ENCODE assay signal across 16 cellular contexts in genomic region chr2:85063981-85064599, GRCh38.
"Had no signal": no experiment of that assay in that cellular context is flagged by ENCODE, and none has a peak within 500 bp of the region (broad histone marks: within the 10 kb centered on the region; RNA-seq: fewer than 3 reads in every experiment).

No MANE protein-coding gene starts in this region.

- H3K27ac Mint-ChIP-seq: naive thymus-derived CD8-positive, alpha-beta T cell; stimulated activated naive B cell treated with anti-CD40 and anti-IgM and Interleukin-4, amounts not matched to agents 10 μg/mL and 1 μg/mL and 100 μg/mL, for 72 hours had no signal

- H3K4me1 Mint-ChIP-seq: stimulated activated naive CD8-positive, alpha-beta T cell treated with anti-CD3 and anti-CD28 coated beads, Interleukin-15, amount 100 ng/mL, for 72 hours had no signal

- H3K36me3 Mint-ChIP-seq: naive thymus-derived CD8-positive, alpha-beta T cell; stimulated activated naive B cell treated with anti-CD40 and anti-IgM and Interleukin-4, amounts not matched to agents 10 μg/mL and 1 μg/mL and 100 μg/mL, for 72 hours had no signal

- H3K27me3 Mint-ChIP-seq: stimulated activated naive CD8-positive, alpha-beta T cell treated with anti-CD3 and anti-CD28 coated beads, Interleukin-15, amount 100 ng/mL, for 72 hours had no signal

- ATAC-seq: esophagus mucosa; heart right ventricle; left lobe of liver; naive thymus-derived CD8-positive, alpha-beta T cell; stimulated activated naive B cell treated with anti-CD40 and anti-IgM and Interleukin-4, amounts not matched to agents 10 μg/mL and 1 μg/mL and 100 μg/mL, for 72 hours; stimulated activated naive CD8-positive, alpha-beta T cell treated with anti-CD3 and anti-CD28 coated beads, Interleukin-15, amount 100 ng/mL, for 72 hours had no signal

- H3K9me3 Mint-ChIP-seq: naive thymus-derived CD8-positive, alpha-beta T cell; neural crest cell; stimulated activated naive CD8-positive, alpha-beta T cell treated with anti-CD3 and anti-CD28 coated beads, Interleukin-15, amount 100 ng/mL, for 72 hours had no signal

- H3K4me3 Mint-ChIP-seq: neural crest cell; stimulated activated naive B cell treated with anti-CD40 and anti-IgM and Interleukin-4, amounts not matched to agents 10 μg/mL and 1 μg/mL and 100 μg/mL, for 72 hours; stimulated activated naive CD8-positive, alpha-beta T cell treated with anti-CD3 and anti-CD28 coated beads, Interleukin-15, amount 100 ng/mL, for 72 hours had no signal

- DNase-seq: effector memory CD4-positive, alpha-beta T cell; heart right ventricle; hypothalamus; kidney glomerular epithelial cell; mammary epithelial cell; naive thymus-derived CD8-positive, alpha-beta T cell; posterior cingulate gyrus; sigmoid colon; stimulated activated CD4-positive, alpha-beta T cell treated with anti-CD3 and anti-CD28 coated beads, Interleukin-2, amount 100 ng/mL, for 24 hours; stimulated activated CD4-positive, alpha-beta T cell treated with anti-CD3 and anti-CD28 coated beads, Interleukin-4, amount 100 ng/mL, for 4 hours; stimulated activated naive B cell treated with anti-CD40 and anti-IgM and Interleukin-4, amounts not matched to agents 10 μg/mL and 1 μg/mL and 100 μg/mL, for 72 hours; stimulated activated naive CD8-positive, alpha-beta T cell treated with anti-CD3 and anti-CD28 coated beads, Interleukin-15, amount 100 ng/mL, for 72 hours; testis had no signal
